8 cellular contexts compared by ENCODE assay signal in the genomic region with DNA sequence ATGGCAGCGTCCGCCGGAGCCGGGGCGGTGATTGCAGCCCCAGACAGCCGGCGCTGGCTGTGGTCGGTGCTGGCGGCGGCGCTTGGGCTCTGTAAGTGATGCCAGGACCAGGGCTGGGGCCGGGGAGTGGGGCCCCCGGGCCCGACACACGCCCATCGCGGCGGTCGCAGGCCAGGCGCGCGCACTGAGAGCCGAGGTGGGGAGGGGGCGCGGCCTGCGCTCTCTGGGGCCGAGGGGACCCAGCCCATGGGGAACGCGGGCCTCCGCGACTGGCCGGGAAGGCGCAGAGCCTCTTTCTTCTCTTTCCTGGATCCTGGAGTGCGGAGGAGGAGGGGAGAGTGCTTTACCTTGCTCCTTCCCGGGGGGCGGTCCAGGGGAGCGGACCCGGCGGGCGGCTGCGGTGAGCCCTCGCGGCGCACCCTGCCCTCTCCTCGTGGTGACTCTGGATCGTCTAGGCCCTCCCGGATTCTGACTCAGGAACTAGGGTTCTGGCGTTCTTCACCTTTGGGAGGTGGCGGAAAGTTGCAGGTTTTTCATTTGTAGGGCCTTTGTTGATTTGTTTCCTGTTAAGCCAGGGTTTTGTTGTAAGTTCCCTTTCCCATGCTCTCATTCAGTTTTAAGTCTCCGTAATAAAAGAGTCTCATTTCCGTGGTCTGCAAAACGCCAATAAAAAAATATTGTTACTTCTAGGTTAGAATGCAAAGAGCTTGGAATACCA. TPM values are rescaled to one million over a fixed set of nuclear protein-coding genes. Genes with fewer than 3 reads are reported as not detected.
DNase-seq lines count a peak whose midpoint lies in the region; ATAC-seq, FAIRE-seq and TF ChIP-seq lines count a peak whose summit lies in the region.

No MANE protein-coding gene starts in this region.

- intact Hi-C loops in Panc1 (cut with micrococcal nuclease; ENCODE audit: unreplicated experiment) (loop anchor here (5.0 kb wide), 1 partner anchor 205 kb away; no protein-coding TSS in a partner anchor), GM12878 (cut with micrococcal nuclease; ENCODE audit: unreplicated experiment) (no loop called here)

- peak overlapping the region; percentile 85 for H3K4me2 ChIP-seq in GM12878 (ENCODE audit: control insufficient read depth, insufficient read depth)

- no peak for TF ChIP-seq POLR2A in GM12878 (IDR thresholded peaks at IDR 0.05; ENCODE audit: low read depth, low read length)

- H3K9me3 ChIP-seq in CD4-positive, CD25-positive, alpha-beta regulatory T cell (ENCODE audit: control insufficient read depth in 2 of 2, low read length in 2 of 2), result no peaks in the 10 kb centered on the region
- no peaks in the 10 kb centered on the region for H3K9me3 ChIP-seq in Panc1 (ENCODE audit: control insufficient read depth, insufficient read depth, low read depth, low read length)
- no peaks in the 10 kb centered on the region for H3K9me3 ChIP-seq in GM12878 (replicated peaks; ENCODE audit: control insufficient read depth, insufficient read depth, low read length)

- H3K4me1 Mint-ChIP-seq in CD4-positive, CD25-positive, alpha-beta regulatory T cell, result peaks cover 11 to 53% (median 20%) of the 10 kb centered on the region in 4 donors

- H3K27ac Mint-ChIP-seq in CD4-positive, CD25-positive, alpha-beta regulatory T cell, result peak overlapping the region; percentile 33 to 72 (median 48)

- peaks cover 2% of the 10 kb centered on the region for H3K36me3 Mint-ChIP-seq in CD4-positive, CD25-positive, alpha-beta regulatory T cell

- H3K27me3 Mint-ChIP-seq in CD4-positive, CD25-positive, alpha-beta regulatory T cell, result peaks cover 4% of the 10 kb centered on the region

- H3K27me3 ChIP-seq in CD4-positive, CD25-positive, alpha-beta regulatory T cell (ENCODE audit: control insufficient read depth, insufficient read depth, low read length), result no peaks in the 10 kb centered on the region
- no peaks in the 10 kb centered on the region for H3K27me3 ChIP-seq in Panc1 (ENCODE audit: control insufficient read depth, insufficient read depth, low read length)
- H3K27me3 ChIP-seq in GM12878 (replicated peaks in 1 of 2; ENCODE audit: control insufficient read depth in 2 of 2, insufficient read depth in 2 of 2, low read length in 1 of 2), result no peaks in the 10 kb centered on the region

- peak in 1 of 2 donors; percentile 23 for ATAC-seq in CD4-positive, CD25-positive, alpha-beta regulatory T cell (ENCODE audit: low read depth in 2 of 2)
- ATAC-seq in GM19328 (IDR thresholded peaks at IDR 0.05; ENCODE audit: unreplicated experiment) (peak; percentile 31), HG03378 (IDR thresholded peaks at IDR 0.05; ENCODE audit: unreplicated experiment) (peak; percentile 2), Panc1 (peak; percentile 75), GM12878 (peak; percentile 56)

- no peaks in the 10 kb centered on the region for H3K36me3 ChIP-seq in CD4-positive, CD25-positive, alpha-beta regulatory T cell (ENCODE audit: control insufficient read depth, insufficient read depth, low read length)
- H3K36me3 ChIP-seq in Panc1 (ENCODE audit: control insufficient read depth, insufficient read depth, low read length), result no peaks in the 10 kb centered on the region
- no peaks in the 10 kb centered on the region for H3K36me3 ChIP-seq in GM12878 (ENCODE audit: control insufficient read depth in 2 of 2, insufficient read depth in 2 of 2, low read length in 1 of 2)

- H3K4me3 ChIP-seq in CD4-positive, CD25-positive, alpha-beta regulatory T cell (ENCODE audit: low read depth, low read length), result peak overlapping the region; percentile 78
- peak overlapping the region; percentile 61 to 82 for H3K4me3 ChIP-seq in Panc1 (ENCODE audit: low read depth in 2 of 2, low read length in 2 of 2)
- peak overlapping the region; percentile 89 for H3K4me3 ChIP-seq in GM12878
- H3K4me3 ChIP-seq in skin epidermis, result peak overlapping the region; percentile 75 to 100 (median 99)

- H2AFZ ChIP-seq in GM12878 (ENCODE audit: control insufficient read depth, low read depth, low read length), result peak overlapping the region; percentile 93

- TF ChIP-seq CTCF in Panc1 (IDR thresholded peaks at IDR 0.05) (no peak), GM12878 (IDR thresholded peaks at IDR 0.05 in 2 of 3, conservative IDR thresholded peaks at IDR 0.05 in 1 of 3; ENCODE audit: control insufficient read depth in 2 of 3, extremely low read depth in 1 of 3, insufficient read depth in 1 of 3, low read depth in 3 of 3, low read length in 3 of 3) (no peak)

- TF ChIP-seq RAD21 in GM12878 (IDR thresholded peaks at IDR 0.05; ENCODE audit: insufficient read depth, low read depth, low read length), result no peak

- H3K27ac ChIP-seq in CD4-positive, CD25-positive, alpha-beta regulatory T cell (ENCODE audit: insufficient read depth, low read length, poor library complexity, severe bottlenecking), result peak overlapping the region; percentile 49
- peak overlapping the region; percentile 80 for H3K27ac ChIP-seq in Panc1 (ENCODE audit: low read length)
- H3K27ac ChIP-seq in GM12878 (ENCODE audit: control insufficient read depth, insufficient read depth), result peak overlapping the region; percentile 80
- H3K27ac ChIP-seq in skin epidermis, result peak overlapping the region; percentile 63 to 97 (median 91)

- H3K9me3 Mint-ChIP-seq in CD4-positive, CD25-positive, alpha-beta regulatory T cell, result peaks cover 0 to 3% (median 0%) of the 10 kb centered on the region in 7 donors

- peaks cover 30% of the 10 kb centered on the region for H3K4me1 ChIP-seq in CD4-positive, CD25-positive, alpha-beta regulatory T cell (ENCODE audit: control insufficient read depth, insufficient read depth, low read length, poor library complexity, severe bottlenecking)
- H3K4me1 ChIP-seq in Panc1 (ENCODE audit: control insufficient read depth, insufficient read depth, low read length), result peaks cover 11% of the 10 kb centered on the region
- H3K4me1 ChIP-seq in GM12878 (ENCODE audit: control insufficient read depth, insufficient read depth, low read length), result peaks cover 32% of the 10 kb centered on the region

- no peak for FAIRE-seq in GM12878 (lab: Jason Lieb, UNC)

- TF ChIP-seq EP300 in GM12878 (IDR thresholded peaks at IDR 0.05; ENCODE audit: borderline replicate concordance in 1 of 2, control insufficient read depth in 1 of 2, low read depth in 2 of 2, low read length in 2 of 2), result no peak

- peak in 1 of 3 donors; percentile 19 for DNase-seq in CD4-positive, CD25-positive, alpha-beta regulatory T cell
- no peak for DNase-seq in Panc1 (ENCODE audit: low read depth, low spot score)
- no peak for DNase-seq in GM12878 (ENCODE audit: low read depth, low spot score)
- DNase-seq in iPS-NIHi7 (ENCODE audit: extremely low spot score), result peak; percentile 55
- no peak for DNase-seq in dedifferentiated amniotic fluid mesenchymal stem cell (ENCODE audit: extremely low spot score)

- SMC1A ChIA-PET in GM12878 (lab: Charles Lee; ENCODE audit: uncharacterized antibody, unreplicated experiment), result interaction anchor here (0.7 to 5.9 kb wide), 7 partner anchors 7 to 360 kb away, joined by 3 to 34 read pairs (median 6); no protein-coding TSS in a partner anchor

- no TSS peak for BruUV-seq in Panc1 (replicated peaks; lab: Mats Ljungman, UMichigan)
- BruUV-seq in GM12878 (replicated peaks; lab: Mats Ljungman, UMichigan), result no TSS peak

- WGBS in GM12878 (ENCODE audit: insufficient coverage, insufficient replicate concordance, low lambda C conversion rate, missing lambda C conversion rate), result under 1% methylated on average over 45 of the region's 52 CpGs

- H3K79me2 ChIP-seq in GM12878 (ENCODE audit: control insufficient read depth, insufficient read depth, low read length), result peaks cover 51% of the 10 kb centered on the region

- in situ Hi-C loops in Panc1 (cut with HindIII; ENCODE audit: low pct_unique_long_range_greater_than_20kb, low sequenced_read_pairs) (no loop called here), GM12878 (cut with MboI) (no loop called here)

- CTCF ChIA-PET in Panc1 (lab: Charles Lee) (no interaction called here), GM12878 (lab: Yijun Ruan, JAX) (interaction anchor here (0.7 to 2.7 kb wide), 3 partner anchors 8 to 360 kb away, joined by 3 to 11 read pairs (median 11); no protein-coding TSS in a partner anchor)

- H3K9ac ChIP-seq in GM12878 (ENCODE audit: control insufficient read depth, insufficient read depth, low read length), result peak overlapping the region; percentile 69

- RAD21 ChIA-PET in GM12878 (lab: Charles Lee; ENCODE audit: unreplicated experiment), result interaction anchor here (0.9 to 2.8 kb wide), 6 partner anchors 17 to 360 kb away, joined by 3 to 15 read pairs (median 4); a partner anchor contains a TSS

- peak overlapping the region; percentile 85 to 97 (median 88) for H3K4me3 Mint-ChIP-seq in CD4-positive, CD25-positive, alpha-beta regulatory T cell

- POLR2A ChIA-PET in Panc1 (lab: Charles Lee), result no interaction called here
- POLR2A ChIA-PET in GM12878 (lab: Charles Lee), result interaction anchor here (1.0 to 2.9 kb wide), 3 partner anchors 9 to 216 kb away, joined by 3 to 11 read pairs (median 3); no protein-coding TSS in a partner anchor

- peaks cover 4% of the 10 kb centered on the region; the same call in 1 of the 2 replicates for H4K20me1 ChIP-seq in GM12878 (ENCODE audit: control insufficient read depth, insufficient read depth)

TF ChIP-seq in GM12878, 131 proteins besides CTCF, POLR2A, EP300 and RAD21 (continues in another document):
- TF ChIP-seq SMARCA5 (IDR thresholded peaks at IDR 0.05), result 0 out of 2 replicates have a peak, but pooled peaks have one; percentile 13

RNA-seq across cellular contexts. Expression of a gene that starts 0.5 kb away (rescaled TPM):
- 3.3 TPM for total RNA-seq in CD4-positive, CD25-positive, alpha-beta regulatory T cell
- 10 to 100 TPM in 1 of 4 donors, 1 to 10 TPM in 3; 6.5 to 10.0 (median 9.2) TPM for polyA plus RNA-seq in CD4-positive, CD25-positive, alpha-beta regulatory T cell
- total RNA-seq in Panc1 (2021; ENCODE audit: unreplicated experiment) (72.0 TPM), GM12878 (2014; rRNA removed) (40.6 and 44.5 TPM in 2 replicates), GM12878 (2014; rRNA removed; fragmentation: Illumina TruSeq; extraction: Trizol) (45.4 and 46.4 TPM in 2 replicates), GM12878 (2021) (41.8 and 42.0 TPM in 2 replicates)
- polyA plus RNA-seq in Panc1 (2012; ENCODE audit: insufficient read length), result 39.0 TPM
- total RNA-seq in GM12878 (2013; cell fraction: nucleolus; rRNA removed), result 68.4 and 72.7 TPM in 2 replicates
- 14.5 TPM for polyA plus RNA-seq in GM12878 (2011; ENCODE audit: low read depth)
- polyA plus RNA-seq in GM12878 (2011; rRNA removed) (51.5 and 54.3 TPM in 2 replicates), GM12878 (2014; fragmentation: Illumina TruSeq; extraction: Trizol) (54.6 and 61.8 TPM in 2 replicates), GM12878 (2014; fragmentation: Nextera tagmentation; extraction: Ambion mirVana) (10 to 100 TPM in 1 of 2 experiments, 1 to 10 TPM in 1; 9.8 to 12.0 TPM), GM12878 (2014; rRNA removed) (38.9 and 45.4 TPM in 2 replicates), GM12878 (2016; fragmentation: Nextera tagmentation; extraction: Ambion mirVana) (10 to 100 TPM; 59.2 to 60.9 TPM)
- 30.4 and 34.3 TPM in 2 replicates for polyA plus RNA-seq in GM12878 (2011; cell fraction: cytosol; rRNA removed)
- polyA plus RNA-seq in GM12878 (2011; cell fraction: nucleus; rRNA removed), result 41.2 and 50.5 TPM in 2 replicates
- polyA plus RNA-seq in GM12878 (2012), result 19.9 and 23.7 TPM in 2 replicates
- polyA minus RNA-seq in GM12878 (2011; rRNA and poly(A)+ RNA removed), result 27.8 and 47.7 TPM in 2 replicates
- polyA minus RNA-seq in GM12878 (2011; cell fraction: cytosol; rRNA and poly(A)+ RNA removed), result 15.1 and 16.2 TPM in 2 replicates
- polyA minus RNA-seq in GM12878 (2011; cell fraction: nucleus; rRNA and poly(A)+ RNA removed), result 15.6 and 20.3 TPM in 2 replicates
